32 cellular contexts compared by ENCODE assay signal in the genomic region with DNA sequence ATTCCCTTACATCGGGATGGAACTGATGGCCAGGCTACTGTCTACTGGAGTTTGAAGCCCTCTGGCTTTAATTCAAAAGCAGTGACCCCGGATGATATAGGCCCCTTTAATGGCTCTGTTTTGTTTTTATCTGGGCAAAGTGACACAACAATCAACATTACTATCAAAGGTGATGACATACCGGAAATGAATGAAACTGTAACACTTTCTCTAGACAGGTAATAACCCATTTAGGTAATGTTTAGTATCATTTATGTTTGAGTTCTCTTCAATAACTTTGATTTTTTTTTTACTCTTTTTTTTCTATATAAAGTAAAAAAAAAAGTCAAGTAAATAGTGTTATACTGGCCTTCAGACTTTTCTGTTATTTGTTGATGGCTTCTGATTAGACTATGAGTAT.
"Had no signal": no experiment of that assay in that cellular context is flagged by ENCODE, and none has a peak within 500 bp of the region (broad histone marks: within the 10 kb centered on the region; RNA-seq: fewer than 3 reads in every experiment).

No MANE protein-coding gene starts in this region.

- ATAC-seq: activated CD4-positive, alpha-beta T cell treated with anti-CD3 and anti-CD28 coated beads for 36 hours; activated CD4-positive, CD25-positive, alpha-beta regulatory T cell treated with anti-CD3 and anti-CD28 coated beads, Interleukin-2, amount 50 U/mL, for 24 hours; activated CD8-positive, alpha-beta memory T cell treated with anti-CD3 and anti-CD28 coated beads, Interleukin-2, amount 10 ng/mL, durations not matched to agents 7 days and 5 days; activated CD8-positive, alpha-beta T cell treated with anti-CD3 and anti-CD28 coated beads, Interleukin-2, amount 10 ng/mL, durations not matched to agents 7 days and 5 days; activated naive CD8-positive, alpha-beta T cell treated with anti-CD3 and anti-CD28 coated beads, Interleukin-2, amount 50 U/mL, for 24 hours; WTC11 had no signal

- FAIRE-seq: bronchial epithelial cell had no signal

- H3K27ac ChIP-seq: ascending aorta, cardiac muscle cell, WERI-Rb-1 had no signal

- H3K36me3 ChIP-seq: ascending aorta, cardiac muscle cell had no signal

- H3K4me1 ChIP-seq: ascending aorta had no signal

- H3K9me3 ChIP-seq: ascending aorta had no signal

- H3K4me3 ChIP-seq: ascending aorta, cardiac muscle cell had no signal

- H3K27me3 ChIP-seq: ascending aorta, cardiac muscle cell had no signal

- DNase-seq: activated CD4-positive, alpha-beta memory T cell treated with anti-CD3 and anti-CD28 coated beads, Interleukin-2, amount 10 ng/mL, durations not matched to agents 7 days and 5 days; activated CD4-positive, alpha-beta T cell treated with anti-CD3 and anti-CD28 coated beads for 1 hour; activated CD4-positive, alpha-beta T cell treated with anti-CD3 and anti-CD28 coated beads for 36 hours; activated CD4-positive, alpha-beta T cell treated with anti-CD3 and anti-CD28 coated beads for 48 hours; activated CD4-positive, alpha-beta T cell treated with anti-CD3 and anti-CD28 coated beads, Interleukin-2, amount 10 ng/mL, durations not matched to agents 7 days and 5 days; activated CD4-positive, alpha-beta T cell treated with anti-CD3 and anti-CD28 coated beads, Interleukin-2, amount 50 U/mL, for 48 hours; activated CD4-positive, CD25-positive, alpha-beta regulatory T cell; activated CD8-positive, alpha-beta memory T cell treated with anti-CD3 and anti-CD28 coated beads for 24 hours; activated CD8-positive, alpha-beta memory T cell treated with anti-CD3 and anti-CD28 coated beads, Interleukin-2, amount 10 ng/mL, durations not matched to agents 7 days and 5 days; activated CD8-positive, alpha-beta memory T cell treated with anti-CD3 and anti-CD28 coated beads, Interleukin-2, amount 50 U/mL, for 48 hours; activated CD8-positive, alpha-beta T cell treated with anti-CD3 and anti-CD28 coated beads, Interleukin-2, amount 10 ng/mL, durations not matched to agents 7 days and 5 days; activated effector memory CD4-positive, alpha-beta T cell treated with Interleukin-2 at 50 U/mL for 16 hours; activated gamma-delta T cell; activated naive CD4-positive, alpha-beta T cell treated with anti-CD3 and anti-CD28 coated beads, Interleukin-2, amount 10 ng/mL, durations not matched to agents 7 days and 5 days; activated naive CD4-positive, alpha-beta T cell treated with Interleukin-2 at 50 U/mL for 16 hours; activated naive CD8-positive, alpha-beta T cell treated with anti-CD3 and anti-CD28 coated beads, Interleukin-2, amount 10 ng/mL, durations not matched to agents 7 days and 5 days; activated naive CD8-positive, alpha-beta T cell treated with anti-CD3 and anti-CD28 coated beads, Interleukin-2, amount 50 U/mL, for 24 hours; activated T-cell treated with anti-CD3 and anti-CD28 coated beads, Interleukin-2, amount 50 U/mL, for 24 hours; activated T-cell treated with anti-CD3 and anti-CD28 coated beads, Interleukin-2, amount 50 U/mL, for 48 hours; amygdala; anterior cingulate cortex; caudate nucleus; cerebellar nuclear complex; T-helper 1 cell; T-helper 2 cell; T-helper 9 cell; WERI-Rb-1 had no signal
